15 cellular contexts compared by ENCODE assay signal in genomic region chr18:42174909-42175308, GRCh38.
DNase-seq lines count a peak whose midpoint lies in the region; ATAC-seq and TF ChIP-seq lines count a peak whose summit lies in the region.
"Had no signal": no experiment of that assay in that cellular context is flagged by ENCODE, and none has a peak within 500 bp of the region (broad histone marks: within the 10 kb centered on the region; RNA-seq: fewer than 3 reads in every experiment).

No MANE protein-coding gene starts in this region.

- H3K27ac ChIP-seq in GM23248 (no peak overlapping the region), mammary epithelial cell (ENCODE audit: insufficient read depth, low read depth, low read length) (no peak overlapping the region)
- H3K27ac ChIP-seq: heart left ventricle, SK-N-MC, thyroid gland had no signal

- no peak for TF ChIP-seq CTCF in mammary epithelial cell (conservative IDR thresholded peaks at IDR 0.05 in 1 of 2, IDR thresholded peaks at IDR 0.05 in 1 of 2; ENCODE audit: extremely low read depth in 1 of 2, insufficient read depth in 1 of 2, low read depth in 1 of 2, low read length in 2 of 2)

- H3F3A ChIP-seq in GM23248 (ENCODE audit: insufficient read depth) = no peaks in the 10 kb centered on the region

- H3K36me3 ChIP-seq in GM23248 (ENCODE audit: low read depth) = no peaks in the 10 kb centered on the region
- H3K36me3 ChIP-seq in mammary epithelial cell (ENCODE audit: insufficient read depth, low read length) = no peaks in the 10 kb centered on the region
- H3K36me3 ChIP-seq: heart left ventricle, thyroid gland had no signal

- H3K79me2 ChIP-seq in GM23248 (ENCODE audit: insufficient read depth) (no peaks in the 10 kb centered on the region), mammary epithelial cell (ENCODE audit: insufficient read depth, low read length) (no peaks in the 10 kb centered on the region)

- H4K20me1 ChIP-seq in GM23248 (ENCODE audit: insufficient read depth) (no peaks in the 10 kb centered on the region), mammary epithelial cell (ENCODE audit: insufficient read depth, low read length) (no peaks in the 10 kb centered on the region)

- 40 to 56% methylated on average over 1 of the region's 1 CpG for WGBS in GM23248 (ENCODE audit: low coverage in 1 of 2, low lambda C conversion rate in 2 of 2, missing lambda C conversion rate in 2 of 2), 2 experiments
- WGBS in mammary epithelial cell (ENCODE audit: low coverage, missing lambda C conversion rate) = 100% methylated on average over 1 of the region's 1 CpG

- H3K9me2 ChIP-seq in GM23248 (ENCODE audit: insufficient read depth) = no peaks in the 10 kb centered on the region

- H3K9ac ChIP-seq in GM23248 (no peak overlapping the region), mammary epithelial cell (ENCODE audit: insufficient read depth, low read length) (no peak overlapping the region)

- in situ Hi-C loops in GM23248 (cut with MboI) = no loop called here
- in situ Hi-C loops in mammary epithelial cell (cut with MboI; ENCODE audit: low sequenced_read_pairs in 2 of 2) = no loop called here

- H3K27ac Mint-ChIP-seq in effector memory CD8-positive, alpha-beta T cell = no peak overlapping the region

- no peak for ATAC-seq in HG02973 (IDR thresholded peaks at IDR 0.05; ENCODE audit: unreplicated experiment)
- no peak for ATAC-seq in effector memory CD8-positive, alpha-beta T cell (replicated peaks)
- ATAC-seq: heart left ventricle had no signal

- H3K4me3 ChIP-seq in GM23248 (no peak overlapping the region), mammary epithelial cell (replicated peaks in 1 of 3; ENCODE audit: insufficient read depth in 1 of 3, low read depth in 2 of 3, low read length in 3 of 3) (no peak overlapping the region)
- H3K4me3 ChIP-seq: heart left ventricle, lung, SK-N-MC, thyroid gland had no signal

- no peaks in the 10 kb centered on the region for H3K27me3 ChIP-seq in GM23248 (replicated peaks; ENCODE audit: insufficient read depth)
- H3K27me3 ChIP-seq in mammary epithelial cell (ENCODE audit: insufficient read depth, low read length) = peaks cover 2% of the 10 kb centered on the region
- H3K27me3 ChIP-seq: heart left ventricle, thyroid gland had no signal

- H3K36me3 Mint-ChIP-seq in effector memory CD8-positive, alpha-beta T cell (ENCODE audit: insufficient read depth) = peaks cover 3% of the 10 kb centered on the region
- H3K36me3 Mint-ChIP-seq: brain had no signal

- H3K9me3 Mint-ChIP-seq in effector memory CD8-positive, alpha-beta T cell = no peaks in the 10 kb centered on the region
- H3K9me3 Mint-ChIP-seq: brain had no signal

- intact Hi-C loops in mammary epithelial cell (cut with micrococcal nuclease) = loop anchor here (5.0 kb wide), 1 partner anchor 208 kb away; no protein-coding TSS in a partner anchor

- no TSS peak for BruUV-seq in mammary epithelial cell (replicated peaks; lab: Mats Ljungman, UMichigan)

- H3K9me3 ChIP-seq in GM23248 (ENCODE audit: low read depth) (no peaks in the 10 kb centered on the region), mammary epithelial cell (replicated peaks; ENCODE audit: insufficient read depth, low read length) (no peaks in the 10 kb centered on the region)
- H3K9me3 ChIP-seq: heart left ventricle, thyroid gland had no signal

- DNase-seq in GM23248 (peak; percentile 14), NOMO-1 (lab: John Stamatoyannopoulos, UW; ENCODE audit: unreplicated experiment in 2 of 2) (peak; percentile 34 to 65), mammary epithelial cell (peak; percentile 61), myocyte (ENCODE audit: low read depth) (peak; percentile 70), NCI-H1092 treated with DMSO at 0.1 percent for 48 hours (lab: John Stamatoyannopoulos, UW) (no peak)
- no peak for DNase-seq in effector memory CD8-positive, alpha-beta T cell
- no peak for DNase-seq in activated CD8-positive, alpha-beta memory T cell treated with anti-CD3 and anti-CD28 coated beads for 24 hours
- DNase-seq: heart left ventricle, NCI-H187, NCI-H774 had no signal

- H3K4me2 ChIP-seq in GM23248 (ENCODE audit: unreplicated experiment) = no peak overlapping the region
- no peak overlapping the region for H3K4me2 ChIP-seq in mammary epithelial cell (ENCODE audit: insufficient read depth, low read depth, low read length)

- H3K4me1 ChIP-seq in GM23248 (ENCODE audit: insufficient read depth) (no peaks in the 10 kb centered on the region), mammary epithelial cell (ENCODE audit: insufficient read depth, low read length) (no peaks in the 10 kb centered on the region)
- H3K4me1 ChIP-seq: heart left ventricle, thyroid gland had no signal

- no peaks in the 10 kb centered on the region for H3K4me1 Mint-ChIP-seq in effector memory CD8-positive, alpha-beta T cell (ENCODE audit: low read depth in 2 of 2)
- H3K4me1 Mint-ChIP-seq: brain had no signal

- no peaks in the 10 kb centered on the region for H3K27me3 Mint-ChIP-seq in effector memory CD8-positive, alpha-beta T cell

- no peak overlapping the region for H2AFZ ChIP-seq in GM23248
- H2AFZ ChIP-seq in mammary epithelial cell (ENCODE audit: low read depth, low read length) = no peak overlapping the region

- H3K4me3 Mint-ChIP-seq in effector memory CD8-positive, alpha-beta T cell = no peak overlapping the region
- H3K4me3 Mint-ChIP-seq: brain had no signal

- CTCF ChIA-PET in mammary epithelial cell (lab: Charles Lee; ENCODE audit: low non-redundant PET) = no interaction called here

- dilution Hi-C loops in mammary epithelial cell (cut with HindIII; ENCODE audit: low sequenced_read_pairs) = no loop called here

Comparison
In these comparisons a context has a peak if more than half of its experiments do, and no peak if none do; other contexts are left out.
1. DNase-seq: peak in GM23248 (single experiment), NOMO-1 (2 of 2), mammary epithelial cell (single experiment) and myocyte (single experiment); none in effector memory CD8-positive, alpha-beta T cell (0 of 3), NCI-H1092 treated with DMSO at 0.1 percent for 48 hours (single experiment) and activated CD8-positive, alpha-beta memory T cell treated with anti-CD3 and anti-CD28 coated beads for 24 hours (single experiment).